ENCODE assay signal across 10 cellular contexts in the genomic region with DNA sequence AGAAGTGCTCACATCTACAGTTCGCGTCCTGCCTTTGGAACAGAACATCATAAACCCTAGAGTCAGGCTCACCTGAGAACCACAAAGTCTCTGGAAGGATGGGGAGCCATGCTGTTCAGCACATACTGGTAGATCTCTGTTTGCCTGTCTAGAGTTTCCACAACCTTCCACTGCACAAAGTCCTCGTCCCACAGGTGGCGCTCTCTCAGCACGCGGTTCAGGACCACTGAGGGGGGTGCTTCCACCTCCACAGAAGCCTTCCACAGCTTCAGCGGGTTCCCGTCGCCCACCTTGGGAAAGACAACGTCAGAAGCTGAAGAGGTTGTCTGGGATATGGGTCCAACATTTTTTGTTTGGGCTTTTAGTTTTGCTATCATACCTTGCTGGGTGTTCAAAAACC.
A peak's percentile ranks its signal among the peaks of the same experiment; 100 is the strongest.
DNase-seq lines count a peak whose midpoint lies in the region; ATAC-seq and TF ChIP-seq lines count a peak whose summit lies in the region.
"Had no signal": no experiment of that assay in that cellular context is flagged by ENCODE, and none has a peak within 500 bp of the region (broad histone marks: within the 10 kb centered on the region; RNA-seq: fewer than 3 reads in every experiment).

No MANE protein-coding gene starts in this region.

- H3K36me3 Mint-ChIP-seq in endodermal cell (ENCODE audit: low read depth) = peaks cover 2% of the 10 kb centered on the region

- H3K9ac ChIP-seq in endodermal cell (ENCODE audit: extremely low read depth, low read length, poor library complexity, severe bottlenecking) = no peak overlapping the region

- H3K36me3 ChIP-seq in endodermal cell (ENCODE audit: control insufficient read depth, insufficient read depth, low read length) (no peaks in the 10 kb centered on the region), stomach (peaks cover 24 to 81% (median 60%) of the 10 kb centered on the region in 4 donors)

- peaks cover 30% of the 10 kb centered on the region for H3K27me3 Mint-ChIP-seq in endodermal cell (ENCODE audit: insufficient read depth)
- H3K27me3 Mint-ChIP-seq: type B pancreatic cell had no signal

- TF ChIP-seq EP300 in stomach (IDR thresholded peaks at IDR 0.05) = no peak

- peaks cover 42% of the 10 kb centered on the region for H3K27me3 ChIP-seq in endodermal cell (ENCODE audit: control insufficient read depth, insufficient read depth, low read length, poor library complexity, severe bottlenecking)
- no peaks in the 10 kb centered on the region for H3K27me3 ChIP-seq in stomach

- ATAC-seq in GM18502 (IDR thresholded peaks at IDR 0.05; ENCODE audit: poor library complexity, unreplicated experiment) (peak; percentile 29), HG03342 (IDR thresholded peaks at IDR 0.05; ENCODE audit: unreplicated experiment) (peak; percentile 32), HG02623 (IDR thresholded peaks at IDR 0.05; ENCODE audit: unreplicated experiment) (no peak), HG02852 (IDR thresholded peaks at IDR 0.05; ENCODE audit: unreplicated experiment) (no peak)

- no peak for TF ChIP-seq POLR2A in stomach (IDR thresholded peaks at IDR 0.05)

- intact Hi-C loops in stomach (cut with DNase I; ENCODE audit: low total_unique reads) = no loop called here

- no peak overlapping the region for H3K27ac Mint-ChIP-seq in endodermal cell
- H3K27ac Mint-ChIP-seq: type B pancreatic cell had no signal

- no peak overlapping the region for H3K4me3 Mint-ChIP-seq in endodermal cell
- H3K4me3 Mint-ChIP-seq: type B pancreatic cell had no signal

- peak; percentile 71 for TF ChIP-seq CTCF in endodermal cell (conservative IDR thresholded peaks at IDR 0.05)
- TF ChIP-seq CTCF in stomach (IDR thresholded peaks at IDR 0.05) = no peak

- H3K4me3 ChIP-seq in endodermal cell (ENCODE audit: low read length) (no peak overlapping the region), stomach (no peak overlapping the region)

- WGBS in endodermal cell (ENCODE audit: insufficient coverage in 1 of 2, insufficient read length in 1 of 2), 2 experiments = 82 to 86% methylated on average over 4 to 10 of the region's 10 CpGs
- 83 to 85% (median 84%) methylated on average over 10 of the region's 10 CpGs for WGBS in stomach, 5 donors

- peaks cover 21% of the 10 kb centered on the region for H3K4me1 Mint-ChIP-seq in endodermal cell

- H3K9me3 Mint-ChIP-seq in endodermal cell = no peaks in the 10 kb centered on the region
- H3K9me3 Mint-ChIP-seq: type B pancreatic cell had no signal

- no peaks in the 10 kb centered on the region for H3K9me3 ChIP-seq in endodermal cell (ENCODE audit: control insufficient read depth, low read length)
- H3K9me3 ChIP-seq in stomach = no peaks in the 10 kb centered on the region

- H3K27ac ChIP-seq in endodermal cell (ENCODE audit: low read depth, low read length) (no peak overlapping the region), stomach (peak overlapping the region in 4 of 5 donors; percentile 41 to 75 (median 59))

- H3K4me1 ChIP-seq in endodermal cell (ENCODE audit: control insufficient read depth, insufficient read depth, low read length) = no peaks in the 10 kb centered on the region
- peaks cover 24 to 83% (median 66%) of the 10 kb centered on the region in 4 donors for H3K4me1 ChIP-seq in stomach

- DNase-seq in endodermal cell = peak; percentile 78
- DNase-seq in stomach = no peak
- DNase-seq in kidney glomerular epithelial cell (lab: John Stamatoyannopoulos, UW) = no peak
- DNase-seq: HCEC 1CT, NCI-H345 had no signal

Comparison
In these comparisons a context has a peak if more than half of its experiments do, and no peak if none do; other contexts are left out.
1. ATAC-seq: peak in GM18502 (single experiment) and HG03342 (single experiment); none in HG02623 (single experiment) and HG02852 (single experiment).